ENCODE assay signal across 12 cellular contexts in genomic region chr1:234887026-234887910, GRCh38.
DNase-seq lines count a peak whose midpoint lies in the region; ATAC-seq and TF ChIP-seq lines count a peak whose summit lies in the region.
"Had no signal": no experiment of that assay in that cellular context is flagged by ENCODE, and none has a peak within 500 bp of the region (broad histone marks: within the 10 kb centered on the region; RNA-seq: fewer than 3 reads in every experiment).

No MANE protein-coding gene starts in this region.

- peak overlapping the region; percentile 48 for H3K27ac Mint-ChIP-seq in Caco-2 (ENCODE audit: unreplicated experiment)
- peak overlapping the region in 1 of 7 donors; percentile 28 for H3K27ac Mint-ChIP-seq in CD14-positive monocyte
- H3K27ac Mint-ChIP-seq: stimulated activated effector memory CD8-positive, alpha-beta T cell treated with anti-CD3 and anti-CD28 coated beads, Interleukin-12 subunit alpha, Interleukin-12 subunit beta, amount 100 ng/mL, for 72 hours had no signal

- no peak for TF ChIP-seq POLR2A in prostate gland (IDR thresholded peaks at IDR 0.05)
- no peak for TF ChIP-seq POLR2A in erythroblast (IDR thresholded peaks at IDR 0.05; ENCODE audit: low read length)

- H3K27me3 ChIP-seq in Caco-2 (replicated peaks; ENCODE audit: control insufficient read depth, insufficient read depth, low read length) (no peaks in the 10 kb centered on the region), prostate gland (replicated peaks; ENCODE audit: insufficient read depth) (no peaks in the 10 kb centered on the region)

- DNase-seq in Caco-2 = no peak
- peak; percentile 94 for DNase-seq in NCI-H524 treated with DMSO at 0.1 percent for 48 hours (lab: John Stamatoyannopoulos, UW)
- DNase-seq in fibroblast of peridontal ligament (ENCODE audit: extremely low read depth) = peak; percentile 73
- no peak for DNase-seq in prostate gland (ENCODE audit: low spot score)
- DNase-seq in CD14-positive monocyte (ENCODE audit: low spot score) = no peak
- DNase-seq in stimulated activated CD4-positive, alpha-beta T cell treated with anti-CD3 and anti-CD28 coated beads, Interleukin-4, amount 100 ng/mL, for 1 hour = no peak
- DNase-seq in erythroblast (lab: John Stamatoyannopoulos, UW) = no peak
- DNase-seq: activated gamma-delta T cell treated with Interleukin-2 at 50 U/mL for 16 hours, H7, NCI-H345 had no signal

- CTCF ChIA-PET in Caco-2 (lab: Charles Lee) = no interaction called here

- ATAC-seq in HG03108 (IDR thresholded peaks at IDR 0.05; ENCODE audit: unreplicated experiment) = no peak
- ATAC-seq: stimulated activated effector memory CD8-positive, alpha-beta T cell treated with anti-CD3 and anti-CD28 coated beads, Interleukin-12 subunit alpha, Interleukin-12 subunit beta, amount 100 ng/mL, for 72 hours had no signal

- intact Hi-C loops in Caco-2 (cut with micrococcal nuclease; ENCODE audit: unreplicated experiment) = no loop called here
- intact Hi-C loops in prostate gland (cut with DNase I) = loop anchor here (2.0 to 5.0 kb wide), 2 partner anchors 30 to 165 kb away; no protein-coding TSS in a partner anchor
- intact Hi-C loops in CD14-positive monocyte (cut with micrococcal nuclease) = loop anchor here in 1 of 2 donors (5.0 kb wide), 1 partner anchor 45 kb away; no protein-coding TSS in a partner anchor

- H3K4me3 Mint-ChIP-seq in Caco-2 (ENCODE audit: unreplicated experiment) (no peak overlapping the region), CD14-positive monocyte (no peak overlapping the region)
- H3K4me3 Mint-ChIP-seq: stimulated activated effector memory CD8-positive, alpha-beta T cell treated with anti-CD3 and anti-CD28 coated beads, Interleukin-12 subunit alpha, Interleukin-12 subunit beta, amount 100 ng/mL, for 72 hours had no signal

- no peaks in the 10 kb centered on the region for H3K9me3 ChIP-seq in Caco-2
- no peaks in the 10 kb centered on the region for H3K9me3 ChIP-seq in prostate gland

- H3K27me3 Mint-ChIP-seq in Caco-2 (ENCODE audit: insufficient read depth, unreplicated experiment) = no peaks in the 10 kb centered on the region
- peaks cover 3 to 8% (median 3%) of the 10 kb centered on the region in 3 donors for H3K27me3 Mint-ChIP-seq in CD14-positive monocyte (ENCODE audit: low read depth in 3 of 3)

- H3K36me3 ChIP-seq in Caco-2 (ENCODE audit: control insufficient read depth, insufficient read depth, low read length) (no peaks in the 10 kb centered on the region), prostate gland (no peaks in the 10 kb centered on the region)

- H3K4me1 Mint-ChIP-seq in Caco-2 (ENCODE audit: low read depth, unreplicated experiment) (peaks cover 30% of the 10 kb centered on the region), CD14-positive monocyte (peaks cover 35% of the 10 kb centered on the region)

- H3K27ac ChIP-seq in prostate gland = peak overlapping the region; percentile 72

- no peak overlapping the region for H3K4me3 ChIP-seq in Caco-2 (ENCODE audit: low read depth, low read length)
- H3K4me3 ChIP-seq in prostate gland = no peak overlapping the region

- no TSS peak for BruUV-seq in Caco-2 (replicated peaks; lab: Mats Ljungman, UMichigan)

- no peaks in the 10 kb centered on the region for H3K36me3 Mint-ChIP-seq in Caco-2 (ENCODE audit: insufficient read depth, unreplicated experiment)
- H3K36me3 Mint-ChIP-seq in CD14-positive monocyte = peaks cover 11% of the 10 kb centered on the region in 2 donors
- H3K36me3 Mint-ChIP-seq: stimulated activated effector memory CD8-positive, alpha-beta T cell treated with anti-CD3 and anti-CD28 coated beads, Interleukin-12 subunit alpha, Interleukin-12 subunit beta, amount 100 ng/mL, for 72 hours had no signal

- H3K9me3 Mint-ChIP-seq in Caco-2 (ENCODE audit: unreplicated experiment) = peaks cover 7% of the 10 kb centered on the region
- peaks cover 4 to 12% (median 10%) of the 10 kb centered on the region in 7 donors for H3K9me3 Mint-ChIP-seq in CD14-positive monocyte

- H3K4me1 ChIP-seq in Caco-2 (peaks cover 16% of the 10 kb centered on the region), prostate gland (replicated peaks) (no peaks in the 10 kb centered on the region)

- 46% methylated on average over 13 of the region's 13 CpGs for WGBS in prostate gland

- TF ChIP-seq CTCF in Caco-2 (IDR thresholded peaks at IDR 0.05; ENCODE audit: insufficient read depth in 1 of 2, low read depth in 1 of 2, low read length in 1 of 2, severe bottlenecking in 1 of 2, unreplicated experiment in 1 of 2) (no peak), prostate gland (IDR thresholded peaks at IDR 0.05) (no peak), CD14-positive monocyte (IDR thresholded peaks at IDR 0.05) (no peak)

- POLR2A ChIA-PET in Caco-2 (lab: Charles Lee) = no interaction called here

Comparison
In these comparisons a context has a peak if more than half of its experiments do, and no peak if none do; other contexts are left out.
1. DNase-seq: peak in NCI-H524 treated with DMSO at 0.1 percent for 48 hours (single experiment) and fibroblast of peridontal ligament (single experiment); none in Caco-2 (0 of 2), prostate gland (single experiment), CD14-positive monocyte (single experiment), stimulated activated CD4-positive, alpha-beta T cell treated with anti-CD3 and anti-CD28 coated beads, Interleukin-4, amount 100 ng/mL, for 1 hour (single experiment) and erythroblast (0 of 2).